9 cellular contexts compared by ENCODE assay signal in genomic region chr1:161039154-161039545, GRCh38. TPM values are rescaled to one million over a fixed set of nuclear protein-coding genes. Genes with fewer than 3 reads are reported as not detected.
DNase-seq lines count a peak whose midpoint lies in the region; ATAC-seq and TF ChIP-seq lines count a peak whose summit lies in the region.
"Had no signal": no experiment of that assay in that cellular context is flagged by ENCODE, and none has a peak within 500 bp of the region (broad histone marks: within the 10 kb centered on the region; RNA-seq: fewer than 3 reads in every experiment).

No MANE protein-coding gene starts in this region.

- intact Hi-C loops in Panc1 (cut with micrococcal nuclease; ENCODE audit: unreplicated experiment): no loop called here

- no peak overlapping the region for H2AK5ac ChIP-seq in trophoblast cell (ENCODE audit: low read length)

- no peak overlapping the region for H4K91ac ChIP-seq in trophoblast cell (ENCODE audit: low read depth, low read length)

- no peak overlapping the region for H2BK12ac ChIP-seq in trophoblast cell (ENCODE audit: low read length)

- BruUV-seq in Panc1 (replicated peaks; lab: Mats Ljungman, UMichigan): no TSS peak

- no peak overlapping the region for H2BK120ac ChIP-seq in trophoblast cell (ENCODE audit: insufficient read depth, low read length, poor library complexity)

- H3K36me3 ChIP-seq in ES-I3 (ENCODE audit: insufficient read depth, low read length) (peaks cover 19% of the 10 kb centered on the region), Panc1 (ENCODE audit: control insufficient read depth, insufficient read depth, low read length) (peaks cover 9% of the 10 kb centered on the region), trophoblast cell (ENCODE audit: control insufficient read depth in 1 of 2, insufficient read depth in 2 of 2, low read length in 2 of 2) (peaks cover 31 to 36% of the 10 kb centered on the region in 2 experiments)

- H3K27me3 ChIP-seq in Panc1 (ENCODE audit: control insufficient read depth, insufficient read depth, low read length) (no peaks in the 10 kb centered on the region), trophoblast cell (ENCODE audit: insufficient read depth, low read length) (no peaks in the 10 kb centered on the region)

- no peak overlapping the region for H4K8ac ChIP-seq in trophoblast cell (ENCODE audit: low read depth, low read length)

- H3K4me2 ChIP-seq in trophoblast cell (ENCODE audit: low read length): peak overlapping the region; percentile 89

- H4K12ac ChIP-seq in trophoblast cell (ENCODE audit: low read depth, low read length): no peak overlapping the region

- H3K4me1 ChIP-seq in ES-I3 (ENCODE audit: insufficient read depth, low read length): peaks cover 7% of the 10 kb centered on the region
- peaks cover 11% of the 10 kb centered on the region for H3K4me1 ChIP-seq in Panc1 (ENCODE audit: control insufficient read depth, insufficient read depth, low read length)
- peaks cover 5 to 10% of the 10 kb centered on the region in 2 experiments for H3K4me1 ChIP-seq in trophoblast cell (ENCODE audit: control insufficient read depth in 1 of 2, insufficient read depth in 2 of 2, low read length in 2 of 2)

- peak overlapping the region; percentile 94 for H2AFZ ChIP-seq in trophoblast cell (ENCODE audit: insufficient read depth, low read length, poor library complexity)

- no peak overlapping the region for H3K4ac ChIP-seq in trophoblast cell (ENCODE audit: low read depth, low read length)

- H3K9ac ChIP-seq in ES-I3 (ENCODE audit: low read depth, low read length): peak overlapping the region; percentile 83; the same call in 1 of the 2 replicates
- peak overlapping the region; percentile 18 for H3K9ac ChIP-seq in trophoblast cell (ENCODE audit: low read length)

- in situ Hi-C loops in Panc1 (cut with HindIII; ENCODE audit: low pct_unique_long_range_greater_than_20kb, low sequenced_read_pairs): no loop called here

- DNase-seq in Panc1 (ENCODE audit: low read depth, low spot score) (no peak), epithelial cell of esophagus (ENCODE audit: low read depth) (no peak), trophoblast cell (no peak), hepatic stellate cell (ENCODE audit: low spot score) (no peak)
- DNase-seq: amniotic stem cell had no signal

- H3K79me1 ChIP-seq in trophoblast cell (ENCODE audit: low read length): peaks cover 8% of the 10 kb centered on the region

- POLR2A ChIA-PET in Panc1 (lab: Charles Lee): no interaction called here

- no peak overlapping the region for H3K14ac ChIP-seq in trophoblast cell (ENCODE audit: low read length)

- no peak overlapping the region for H3K18ac ChIP-seq in trophoblast cell (ENCODE audit: low read length)

- no peak overlapping the region for H3K23ac ChIP-seq in trophoblast cell (ENCODE audit: low read length)

- TF ChIP-seq CTCF in Panc1 (IDR thresholded peaks at IDR 0.05): no peak
- no peak for TF ChIP-seq CTCF in epithelial cell of esophagus (IDR thresholded peaks at IDR 0.05; ENCODE audit: insufficient read depth, low read depth, low read length, missing control alignments)

- H3K9me3 ChIP-seq in ES-I3 (ENCODE audit: control insufficient read depth, insufficient read depth, low read length) (no peaks in the 10 kb centered on the region), Panc1 (ENCODE audit: control insufficient read depth, insufficient read depth, low read depth, low read length) (no peaks in the 10 kb centered on the region), trophoblast cell (ENCODE audit: insufficient read depth, low read depth, low read length) (peaks cover 3% of the 10 kb centered on the region)

- no peak for ATAC-seq in Panc1
- ATAC-seq in GM21737 (IDR thresholded peaks at IDR 0.05; ENCODE audit: unreplicated experiment): no peak
- no peak for ATAC-seq in HG03469 (IDR thresholded peaks at IDR 0.05; ENCODE audit: unreplicated experiment)
- ATAC-seq in HG03378 (IDR thresholded peaks at IDR 0.05; ENCODE audit: unreplicated experiment): no peak

- no CpG with 5 or more reads among the region's 3 CpGs for WGBS in trophoblast cell (ENCODE audit: extremely low coverage, insufficient coverage, insufficient read length)

- CTCF ChIA-PET in Panc1 (lab: Charles Lee): no interaction called here

- H2BK5ac ChIP-seq in trophoblast cell (ENCODE audit: low read depth, low read length, poor library complexity): no peak overlapping the region

- peak overlapping the region; percentile 68 to 84 for H3K4me3 ChIP-seq in Panc1 (ENCODE audit: low read depth in 2 of 2, low read length in 2 of 2)
- H3K4me3 ChIP-seq in epithelial cell of esophagus (ENCODE audit: low read length): peak overlapping the region; percentile 82
- H3K4me3 ChIP-seq in trophoblast cell (ENCODE audit: low read depth, low read length): peak overlapping the region; percentile 85

- H3K27ac ChIP-seq in Panc1 (ENCODE audit: low read length) (peak overlapping the region; percentile 70), trophoblast cell (ENCODE audit: low read depth, low read length) (no peak overlapping the region)

- H3K79me2 ChIP-seq in trophoblast cell (ENCODE audit: control insufficient read depth, insufficient read depth, low read length, poor library complexity): peaks cover 8% of the 10 kb centered on the region

RNA-seq across cellular contexts. Expression of gene TSTD1, which starts 0.4 kb away (rescaled TPM):
- total RNA-seq in Panc1 (2021; ENCODE audit: unreplicated experiment): 20.1 TPM
- polyA plus RNA-seq in Panc1 (2012; ENCODE audit: insufficient read length): 32.0 TPM
- polyA plus RNA-seq in trophoblast cell (2013): 89.6 and 89.7 TPM in 2 replicates

RNA-seq across cellular contexts. Expression of gene USF1, which starts 6.6 kb away (rescaled TPM):
- total RNA-seq in Panc1 (2021; ENCODE audit: unreplicated experiment): 57.7 TPM
- polyA plus RNA-seq in Panc1 (2012; ENCODE audit: insufficient read length): 46.2 TPM
- 43.5 and 43.8 TPM in 2 replicates for polyA plus RNA-seq in trophoblast cell (2013)

RNA-seq across cellular contexts. Expression of gene F11R, which starts 18.2 kb away (rescaled TPM):
- total RNA-seq in Panc1 (2021; ENCODE audit: unreplicated experiment): 63.0 TPM
- polyA plus RNA-seq in Panc1 (2012; ENCODE audit: insufficient read length): 35.3 TPM
- 119 and 129 TPM in 2 replicates for polyA plus RNA-seq in trophoblast cell (2013)

RNA-seq across cellular contexts. Expression of gene ARHGAP30, which starts 30.5 kb away (rescaled TPM):
- 0.36 TPM for total RNA-seq in Panc1 (2021; ENCODE audit: unreplicated experiment)
- polyA plus RNA-seq in Panc1 (2012; ENCODE audit: insufficient read length): not detected
- polyA plus RNA-seq in trophoblast cell (2013): 0.82 and 0.97 TPM in 2 replicates

RNA-seq across cellular contexts. Expression of gene NECTIN4, which starts 50.2 kb away (rescaled TPM):
- not detected for total RNA-seq in Panc1 (2021; ENCODE audit: unreplicated experiment)
- polyA plus RNA-seq in Panc1 (2012; ENCODE audit: insufficient read length): not detected
- polyA plus RNA-seq in trophoblast cell (2013): 35.8 and 38.6 TPM in 2 replicates
